ENCODE assay signal across 1 cellular context in the genomic region with DNA sequence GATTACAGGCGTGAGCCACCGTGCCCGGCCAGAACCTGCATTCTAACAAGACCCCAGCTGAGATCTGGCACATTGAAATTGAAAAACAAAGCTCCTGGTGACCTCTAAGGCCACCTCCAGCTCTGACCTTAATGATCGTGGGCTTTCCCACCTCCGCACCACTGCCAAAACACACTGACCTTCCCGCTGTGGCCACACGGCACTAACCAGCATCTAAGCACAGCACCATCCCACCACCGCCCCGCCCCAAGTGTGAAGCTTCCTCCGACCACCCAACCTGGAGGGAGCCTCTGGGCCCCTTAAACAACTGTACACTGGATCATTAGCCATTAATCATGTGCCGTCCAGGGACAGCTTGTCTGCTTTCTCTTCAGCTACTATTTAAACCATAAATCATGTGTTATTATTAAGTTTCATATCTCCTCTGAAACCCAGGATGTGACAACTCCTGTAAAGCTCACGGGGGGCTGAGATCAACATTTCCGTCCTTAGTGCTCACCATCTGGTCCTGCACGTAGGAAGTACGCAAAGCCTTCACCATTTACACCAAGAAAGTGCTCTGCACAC.
TF ChIP-seq lines count a peak whose summit lies in the region.

No MANE protein-coding gene starts in this region.

TF ChIP-seq in H1, 55 proteins besides CTCF, POLR2A, EP300 and RAD21 (continued from another document):
- TF ChIP-seq TBP (IDR thresholded peaks at IDR 0.05; ENCODE audit: low read depth, low read length) (no peak), KDM5A (IDR thresholded peaks at IDR 0.05; ENCODE audit: low read length) (no peak), RBBP5 (IDR thresholded peaks at IDR 0.05; ENCODE audit: borderline replicate concordance, low read depth, low read length) (no peak), CBX8 (IDR thresholded peaks at IDR 0.05; ENCODE audit: borderline replicate concordance, low read depth, low read length) (no peak), SIRT6 (IDR thresholded peaks at IDR 0.05; ENCODE audit: low read length) (no peak), ATF3 (IDR thresholded peaks at IDR 0.05; ENCODE audit: insufficient read depth, low read depth, low read length) (no peak), RNF2 (IDR thresholded peaks at IDR 0.05; ENCODE audit: borderline replicate concordance, low read depth, low read length, missing control alignments, poor library complexity, severe bottlenecking) (no peak), POLR2AphosphoS5 (IDR thresholded peaks at IDR 0.05; ENCODE audit: low read depth, low read length) (no peak), JUN (IDR thresholded peaks at IDR 0.05; ENCODE audit: low read depth, low read length) (no peak), SUZ12 (IDR thresholded peaks at IDR 0.05; ENCODE audit: low read length) (no peak), EGR1 (IDR thresholded peaks at IDR 0.05; ENCODE audit: borderline replicate concordance, low read depth, low read length) (no peak), KDM4A (IDR thresholded peaks at IDR 0.05; ENCODE audit: low read depth, low read length, severe bottlenecking) (no peak)
